In genomic region chr10:48305905-48306264, GRCh38 we compare ENCODE assay signal across 8 cellular contexts. TPM values are rescaled to one million over a fixed set of nuclear protein-coding genes. Genes with fewer than 3 reads are reported as not detected.
DNase-seq lines count a peak whose midpoint lies in the region; ATAC-seq lines count a peak whose summit lies in the region.

No MANE protein-coding gene starts in this region.

- no peak overlapping the region for H3K27ac ChIP-seq in ACC112 (ENCODE audit: low read depth, low read length)
- H3K27ac ChIP-seq in naive thymus-derived CD4-positive, alpha-beta T cell (ENCODE audit: low read depth, low read length), result peak overlapping the region; percentile 93

- POLR2A ChIA-PET in naive thymus-derived CD4-positive, alpha-beta T cell (lab: Charles Lee), result interaction anchor here (0.6 kb wide), 1 partner anchor 16 kb away, joined by 3 read pairs; no protein-coding TSS in a partner anchor

- H3K79me2 ChIP-seq in ACC112 (ENCODE audit: control insufficient read depth, insufficient read depth, low read length, unreplicated experiment), result peaks cover 37% of the 10 kb centered on the region

- H3K36me3 Mint-ChIP-seq in IgD-negative memory B cell, result no peaks in the 10 kb centered on the region
- H3K36me3 Mint-ChIP-seq in central memory CD8-positive, alpha-beta T cell (ENCODE audit: insufficient read depth), result peaks cover 5% of the 10 kb centered on the region
- peaks cover 0 to 1% (median 0%) of the 10 kb centered on the region in 5 donors for H3K36me3 Mint-ChIP-seq in naive thymus-derived CD4-positive, alpha-beta T cell

- no peaks in the 10 kb centered on the region for H3K9me3 ChIP-seq in naive thymus-derived CD4-positive, alpha-beta T cell (ENCODE audit: control insufficient read depth in 2 of 3, low read length in 3 of 3)

- peaks cover 20% of the 10 kb centered on the region for H3K27me3 ChIP-seq in ACC112 (ENCODE audit: insufficient read depth, low read length)
- H3K27me3 ChIP-seq in naive thymus-derived CD4-positive, alpha-beta T cell (ENCODE audit: control insufficient read depth in 2 of 2, insufficient read depth in 2 of 2, low read length in 2 of 2), result no peaks in the 10 kb centered on the region

- H3K4me1 Mint-ChIP-seq in IgD-negative memory B cell, result peaks cover 7 to 20% (median 15%) of the 10 kb centered on the region in 3 donors
- peaks cover 16% of the 10 kb centered on the region for H3K4me1 Mint-ChIP-seq in central memory CD8-positive, alpha-beta T cell
- H3K4me1 Mint-ChIP-seq in naive thymus-derived CD4-positive, alpha-beta T cell, result peaks cover 21 to 39% (median 29%) of the 10 kb centered on the region in 7 donors

- CTCF ChIA-PET in naive thymus-derived CD4-positive, alpha-beta T cell (lab: Charles Lee), result no interaction called here

- intact Hi-C loops in naive thymus-derived CD4-positive, alpha-beta T cell (cut with micrococcal nuclease), result loop anchor here (1.0 to 5.0 kb wide), 7 partner anchors 57 to 1233 kb away; partner anchors contain the start of genes ERCC6 (in 2 of the 2) and ZNF488 (in 1 of the 2)
- intact Hi-C loops in head of caudate nucleus (cut with DNase I), result no loop called here

- no peaks in the 10 kb centered on the region for H3K36me3 ChIP-seq in ACC112 (ENCODE audit: insufficient read depth, low read length)
- H3K36me3 ChIP-seq in naive thymus-derived CD4-positive, alpha-beta T cell (ENCODE audit: control insufficient read depth in 2 of 3, insufficient read depth in 3 of 3, low read length in 3 of 3), result no peaks in the 10 kb centered on the region

- H3K9me3 Mint-ChIP-seq in IgD-negative memory B cell, result no peaks in the 10 kb centered on the region
- no peaks in the 10 kb centered on the region for H3K9me3 Mint-ChIP-seq in central memory CD8-positive, alpha-beta T cell
- H3K9me3 Mint-ChIP-seq in naive thymus-derived CD4-positive, alpha-beta T cell, result peaks cover 0 to 1% (median 0%) of the 10 kb centered on the region in 11 donors

- peak overlapping the region; percentile 99 for H3K4me3 ChIP-seq in ACC112 (ENCODE audit: low read depth, low read length)
- peak overlapping the region; percentile 52 for H3K4me3 ChIP-seq in naive thymus-derived CD4-positive, alpha-beta T cell (ENCODE audit: low read length)

- peak overlapping the region; percentile 80 to 90 (median 84) for H3K4me3 Mint-ChIP-seq in IgD-negative memory B cell
- H3K4me3 Mint-ChIP-seq in central memory CD8-positive, alpha-beta T cell, result peak overlapping the region; percentile 73
- peak overlapping the region; percentile 65 to 89 (median 83) for H3K4me3 Mint-ChIP-seq in naive thymus-derived CD4-positive, alpha-beta T cell

- H3K27ac Mint-ChIP-seq in IgD-negative memory B cell, result peak overlapping the region; percentile 57 to 88 (median 68)
- peak overlapping the region; percentile 63 for H3K27ac Mint-ChIP-seq in central memory CD8-positive, alpha-beta T cell (ENCODE audit: low read depth)
- peak overlapping the region; percentile 43 to 93 (median 83) for H3K27ac Mint-ChIP-seq in naive thymus-derived CD4-positive, alpha-beta T cell

- ATAC-seq in central memory CD8-positive, alpha-beta T cell (replicated peaks; ENCODE audit: extremely low read depth, poor library complexity, severe bottlenecking), result no peak
- ATAC-seq in naive thymus-derived CD4-positive, alpha-beta T cell, result no peak

- peaks cover 1% of the 10 kb centered on the region for H3K27me3 Mint-ChIP-seq in IgD-negative memory B cell
- no peaks in the 10 kb centered on the region for H3K27me3 Mint-ChIP-seq in central memory CD8-positive, alpha-beta T cell
- H3K27me3 Mint-ChIP-seq in naive thymus-derived CD4-positive, alpha-beta T cell, result peaks cover 0 to 2% (median 0%) of the 10 kb centered on the region in 5 donors

- peaks cover 21% of the 10 kb centered on the region for H3K4me1 ChIP-seq in ACC112 (ENCODE audit: control insufficient read depth, insufficient read depth, low read length, unreplicated experiment)
- H3K4me1 ChIP-seq in naive thymus-derived CD4-positive, alpha-beta T cell (ENCODE audit: control insufficient read depth in 2 of 2, insufficient read depth in 2 of 2, low read length in 2 of 2), result peaks cover 12 to 15% of the 10 kb centered on the region in 2 donors

- no peak for DNase-seq in central memory CD8-positive, alpha-beta T cell (ENCODE audit: low spot score in 2 of 2)
- no peak for DNase-seq in naive thymus-derived CD4-positive, alpha-beta T cell
- DNase-seq in head of caudate nucleus (no peak), hepatic stellate cell (ENCODE audit: low spot score) (no peak), activated gamma-delta T cell (lab: John Stamatoyannopoulos, UW) (no peak)
- no peak for DNase-seq in effector CD8-positive, alpha-beta T cell (lab: John Stamatoyannopoulos, UW)

- peak overlapping the region; percentile 7 for H2AFZ ChIP-seq in ACC112 (ENCODE audit: low read length, unreplicated experiment)

RNA-seq across cellular contexts. Expression of gene MAPK8, which starts 0.6 kb away (rescaled TPM):
- 9.3 TPM for polyA plus RNA-seq in IgD-negative memory B cell
- total RNA-seq in naive thymus-derived CD4-positive, alpha-beta T cell, result 10 to 100 TPM; 33.6 to 63.9 (median 45.2) TPM
- 10 to 100 TPM; 22.2 to 25.8 TPM for polyA plus RNA-seq in naive thymus-derived CD4-positive, alpha-beta T cell

RNA-seq across cellular contexts. Expression of gene FRMPD2, which starts 31.4 kb away (rescaled TPM):
- polyA plus RNA-seq in IgD-negative memory B cell, result not detected
- under 1 TPM in 1 of 5 experiments, not detected in 4; 0.24 TPM for total RNA-seq in naive thymus-derived CD4-positive, alpha-beta T cell
- polyA plus RNA-seq in naive thymus-derived CD4-positive, alpha-beta T cell, result not detected
